9 cellular contexts compared by ENCODE assay signal in the genomic region with DNA sequence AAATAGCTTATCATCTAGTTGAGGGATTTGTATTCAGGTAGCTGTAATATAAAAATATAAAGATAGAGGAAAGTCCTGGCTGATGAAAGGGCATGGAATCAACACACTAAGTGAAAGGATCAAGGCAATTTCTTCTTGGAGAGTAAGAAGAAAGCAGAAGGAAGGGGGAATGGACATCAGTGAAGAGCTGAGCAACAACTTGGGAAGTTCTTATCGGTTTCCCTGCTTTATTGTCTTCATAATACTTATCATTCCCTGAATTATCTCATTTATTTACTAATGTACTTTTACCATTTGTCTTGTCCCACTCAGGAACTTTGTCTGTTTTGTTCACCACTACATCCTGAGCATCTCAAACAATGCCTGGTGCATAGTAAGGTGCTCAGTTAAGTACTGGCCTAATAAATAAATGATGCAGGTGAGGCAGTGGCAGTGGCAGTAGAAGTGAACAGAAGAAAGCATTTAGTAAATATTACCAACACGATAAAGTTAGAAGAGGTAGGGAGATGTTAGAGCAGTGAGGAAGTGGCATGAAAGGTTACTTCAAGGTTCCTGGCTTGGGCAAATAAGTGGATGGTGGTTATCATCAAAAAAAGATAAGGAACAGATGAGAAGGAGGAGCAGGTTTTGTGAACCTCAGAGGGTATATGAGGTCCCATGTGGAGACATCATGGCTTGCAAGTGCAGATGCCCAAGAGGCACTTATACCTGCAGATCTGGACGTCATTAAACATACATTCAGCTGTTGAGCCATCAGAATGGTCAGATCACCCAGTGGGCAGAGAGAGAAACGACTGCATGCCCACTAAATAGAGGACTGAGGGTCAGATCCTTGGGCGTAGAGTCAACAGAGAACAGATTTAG. TPM values are rescaled to one million over a fixed set of nuclear protein-coding genes. Genes with fewer than 3 reads are reported as not detected.
DNase-seq lines count a peak whose midpoint lies in the region; ATAC-seq and TF ChIP-seq lines count a peak whose summit lies in the region.
"Had no signal": no experiment of that assay in that cellular context is flagged by ENCODE, and none has a peak within 500 bp of the region (broad histone marks: within the 10 kb centered on the region; RNA-seq: fewer than 3 reads in every experiment).

No MANE protein-coding gene starts in this region.

- peak overlapping the region; percentile 95 for H3K4me3 Mint-ChIP-seq in Caco-2 (ENCODE audit: unreplicated experiment)
- H3K4me3 Mint-ChIP-seq in central memory CD8-positive, alpha-beta T cell: peak overlapping the region; percentile 87

- H2BK120ac ChIP-seq in neuronal stem cell (ENCODE audit: low read depth, low read length): no peak overlapping the region

- DNase-seq in Caco-2: peak; percentile 10 to 37
- no peak for DNase-seq in central memory CD8-positive, alpha-beta T cell (ENCODE audit: low spot score in 2 of 2)
- no peak for DNase-seq in neuronal stem cell (ENCODE audit: low spot score)
- DNase-seq in prostate gland (ENCODE audit: low spot score): no peak
- DNase-seq in inferior parietal cortex (ENCODE audit: extremely low spot score): no peak
- DNase-seq in ecto neural progenitor cell (ENCODE audit: low spot score): no peak
- DNase-seq: activated CD4-positive, CD25-positive, alpha-beta regulatory T cell treated with anti-CD3 and anti-CD28 coated beads, Interleukin-2, amount 50 U/mL, for 72 hours; amniotic stem cell had no signal

- H3K27ac ChIP-seq in OCI-LY3 (ENCODE audit: low read length) (no peak overlapping the region), neuronal stem cell (replicated peaks; ENCODE audit: low read length) (no peak overlapping the region), prostate gland (no peak overlapping the region)

- intact Hi-C loops in Caco-2 (cut with micrococcal nuclease; ENCODE audit: unreplicated experiment): no loop called here
- intact Hi-C loops in prostate gland (cut with DNase I): no loop called here

- H3K36me3 Mint-ChIP-seq in Caco-2 (ENCODE audit: insufficient read depth, unreplicated experiment): peaks cover 22% of the 10 kb centered on the region
- H3K36me3 Mint-ChIP-seq in central memory CD8-positive, alpha-beta T cell (ENCODE audit: insufficient read depth): peaks cover 13% of the 10 kb centered on the region

- no peak overlapping the region for H3K18ac ChIP-seq in neuronal stem cell (ENCODE audit: low read length)

- H2BK5ac ChIP-seq in neuronal stem cell (ENCODE audit: low read length): no peak overlapping the region

- no peaks in the 10 kb centered on the region for H3K9me3 Mint-ChIP-seq in Caco-2 (ENCODE audit: unreplicated experiment)
- no peaks in the 10 kb centered on the region for H3K9me3 Mint-ChIP-seq in central memory CD8-positive, alpha-beta T cell

- BruUV-seq in Caco-2 (replicated peaks; lab: Mats Ljungman, UMichigan): no TSS peak

- H2BK15ac ChIP-seq in neuronal stem cell (ENCODE audit: low read length): no peak overlapping the region

- POLR2A ChIA-PET in Caco-2 (lab: Charles Lee): interaction anchor here (0.6 to 0.7 kb wide), 2 partner anchors 175 to 1484 kb away, joined by 3 to 6 read pairs; no protein-coding TSS in a partner anchor

- H3K79me1 ChIP-seq in neuronal stem cell (ENCODE audit: low read depth, low read length): no peaks in the 10 kb centered on the region

- no peaks in the 10 kb centered on the region for H3K36me3 ChIP-seq in Caco-2 (ENCODE audit: control insufficient read depth, insufficient read depth, low read length)
- H3K36me3 ChIP-seq in OCI-LY3 (replicated peaks; ENCODE audit: low read depth, low read length): no peaks in the 10 kb centered on the region
- H3K36me3 ChIP-seq in neuronal stem cell (replicated peaks in 1 of 2; ENCODE audit: control insufficient read depth in 2 of 2, insufficient read depth in 2 of 2, low read length in 2 of 2): no peaks in the 10 kb centered on the region
- H3K36me3 ChIP-seq in prostate gland: no peaks in the 10 kb centered on the region

- no peak overlapping the region for H3K4ac ChIP-seq in neuronal stem cell (ENCODE audit: low read length)

- no peak for TF ChIP-seq POLR2A in prostate gland (IDR thresholded peaks at IDR 0.05)

- no peak overlapping the region for H4K91ac ChIP-seq in neuronal stem cell (ENCODE audit: low read depth, low read length, poor library complexity)

- CTCF ChIA-PET in Caco-2 (lab: Charles Lee): interaction anchor here (0.7 kb wide), 1 partner anchor 552 kb away, joined by 3 read pairs; no protein-coding TSS in a partner anchor

- no peak overlapping the region for H3K23ac ChIP-seq in neuronal stem cell (ENCODE audit: low read depth, low read length, poor library complexity)

- H4K8ac ChIP-seq in neuronal stem cell (ENCODE audit: low read depth, low read length): no peak overlapping the region

- H2BK12ac ChIP-seq in neuronal stem cell (ENCODE audit: low read length): no peak overlapping the region

- peaks cover 12% of the 10 kb centered on the region for H4K20me1 ChIP-seq in OCI-LY3 (ENCODE audit: insufficient read depth, low read length)

- H3K4me1 ChIP-seq in Caco-2: peaks cover 19% of the 10 kb centered on the region
- H3K4me1 ChIP-seq in OCI-LY3 (ENCODE audit: low read length): peaks cover 15% of the 10 kb centered on the region
- peaks cover 0 to 2% of the 10 kb centered on the region in 2 donors for H3K4me1 ChIP-seq in neuronal stem cell (ENCODE audit: control insufficient read depth in 2 of 2, insufficient read depth in 1 of 2, low read depth in 1 of 2, low read length in 2 of 2)
- H3K4me1 ChIP-seq in prostate gland (replicated peaks): no peaks in the 10 kb centered on the region

- H3K27me3 Mint-ChIP-seq in Caco-2 (ENCODE audit: insufficient read depth, unreplicated experiment): no peaks in the 10 kb centered on the region
- H3K27me3 Mint-ChIP-seq in central memory CD8-positive, alpha-beta T cell: no peaks in the 10 kb centered on the region

- H3K79me2 ChIP-seq in OCI-LY3 (ENCODE audit: low read length): peaks cover 30% of the 10 kb centered on the region

- H3K4me2 ChIP-seq in OCI-LY3 (ENCODE audit: low read length) (peak overlapping the region; percentile 64; the same call in 1 of the 2 replicates), neuronal stem cell (ENCODE audit: insufficient read depth, low read length, poor library complexity, severe bottlenecking) (no peak overlapping the region)

- no peak overlapping the region for H2AK5ac ChIP-seq in neuronal stem cell (ENCODE audit: low read depth, low read length)

- H3K27ac Mint-ChIP-seq in Caco-2 (ENCODE audit: unreplicated experiment): peak overlapping the region; percentile 99
- peak overlapping the region; percentile 90 for H3K27ac Mint-ChIP-seq in central memory CD8-positive, alpha-beta T cell (ENCODE audit: low read depth)

- H3K4me1 Mint-ChIP-seq in Caco-2 (ENCODE audit: low read depth, unreplicated experiment): peaks cover 20% of the 10 kb centered on the region
- H3K4me1 Mint-ChIP-seq in central memory CD8-positive, alpha-beta T cell: peaks cover 38% of the 10 kb centered on the region

- TF ChIP-seq CTCF in Caco-2 (IDR thresholded peaks at IDR 0.05; ENCODE audit: insufficient read depth in 1 of 2, low read depth in 1 of 2, low read length in 1 of 2, severe bottlenecking in 1 of 2, unreplicated experiment in 1 of 2) (no peak), OCI-LY3 (IDR thresholded peaks at IDR 0.05; ENCODE audit: low read depth, low read length) (no peak), prostate gland (IDR thresholded peaks at IDR 0.05) (no peak)

- no peak overlapping the region for H3K14ac ChIP-seq in neuronal stem cell (ENCODE audit: low read length)

- H3K27me3 ChIP-seq in Caco-2 (replicated peaks; ENCODE audit: control insufficient read depth, insufficient read depth, low read length) (no peaks in the 10 kb centered on the region), OCI-LY3 (ENCODE audit: low read depth, low read length) (0 out of 2 replicates have a peak, but pooled peaks cover 3% of the 10 kb centered on the region), neuronal stem cell (ENCODE audit: control insufficient read depth in 3 of 3, insufficient read depth in 3 of 3, low read depth in 1 of 3, low read length in 3 of 3) (peaks cover 0 to 13% (median 0%) of the 10 kb centered on the region in 3 experiments), prostate gland (replicated peaks; ENCODE audit: insufficient read depth) (no peaks in the 10 kb centered on the region)

- H3K9me3 ChIP-seq in Caco-2 (no peaks in the 10 kb centered on the region), OCI-LY3 (ENCODE audit: insufficient read depth, low read length) (no peaks in the 10 kb centered on the region), neuronal stem cell (replicated peaks in 1 of 2; ENCODE audit: control insufficient read depth in 2 of 2, insufficient read depth in 1 of 2, low read depth in 1 of 2, low read length in 2 of 2) (peaks cover 0 to 3% of the 10 kb centered on the region in 2 donors), prostate gland (no peaks in the 10 kb centered on the region)

- H3K4me3 ChIP-seq in Caco-2 (ENCODE audit: low read depth, low read length) (no peak overlapping the region; the same call in 1 of the 2 replicates), OCI-LY3 (ENCODE audit: low read length) (no peak overlapping the region), neuronal stem cell (ENCODE audit: low read length in 2 of 2) (no peak overlapping the region), prostate gland (no peak overlapping the region)

- no CpG with 5 or more reads among the region's 5 CpGs for WGBS in neuronal stem cell (ENCODE audit: extremely low coverage in 2 of 2, insufficient read length in 2 of 2, insufficient replicate concordance in 1 of 2), 2 donors
- 92% methylated on average over 5 of the region's 5 CpGs for WGBS in prostate gland

- H3K9ac ChIP-seq in OCI-LY3 (ENCODE audit: low read length): no peak overlapping the region
- no peak overlapping the region for H3K9ac ChIP-seq in neuronal stem cell (ENCODE audit: low read depth, low read length, poor library complexity)

- no peak for ATAC-seq in central memory CD8-positive, alpha-beta T cell (replicated peaks; ENCODE audit: extremely low read depth, poor library complexity, severe bottlenecking)

- H2AFZ ChIP-seq in OCI-LY3 (ENCODE audit: low read depth, low read length) (no peak overlapping the region), neuronal stem cell (ENCODE audit: low read length) (peak overlapping the region; percentile 96)

RNA-seq across cellular contexts. Expression of a gene that starts 1.9 kb away (rescaled TPM):
- total RNA-seq in Caco-2 (2022) (19.7 and 19.8 TPM in 2 replicates), prostate gland (10 to 100 TPM; 18.8 to 30.0 TPM)
- 10.5 TPM for polyA plus RNA-seq in neuronal stem cell (2013, experiment 1 of 2)
- 10.7 TPM for polyA plus RNA-seq in neuronal stem cell (2013, experiment 2 of 2)

Comparison
In these comparisons a context has a peak if more than half of its experiments do, and no peak if none do; other contexts are left out.
1. DNase-seq: peak in Caco-2 (2 of 2); none in central memory CD8-positive, alpha-beta T cell (0 of 2), neuronal stem cell (single experiment), prostate gland (single experiment), inferior parietal cortex (single experiment) and ecto neural progenitor cell (single experiment).